23 cellular contexts compared by ENCODE assay signal in genomic region chr5:87069311-87069710, GRCh38.
"Had no signal": no experiment of that assay in that cellular context is flagged by ENCODE, and none has a peak within 500 bp of the region (broad histone marks: within the 10 kb centered on the region; RNA-seq: fewer than 3 reads in every experiment).

No MANE protein-coding gene starts in this region.

- H3K4me1 ChIP-seq: ascending aorta, body of pancreas had no signal

- H3K4me3 ChIP-seq: ascending aorta, body of pancreas, MG63, SK-N-MC had no signal

- H3K4me3 Mint-ChIP-seq: activated CD4-positive, alpha-beta memory T cell treated with anti-CD3 and anti-CD28 coated beads, Interleukin-2, amount 10 ng/mL, durations not matched to agents 7 days and 5 days; activated naive CD8-positive, alpha-beta T cell treated with anti-CD3 and anti-CD28 coated beads, Interleukin-2, amount 50 U/mL, for 24 hours; T-cell had no signal

- H3K27ac ChIP-seq: ascending aorta, body of pancreas, KMS-11, SK-N-MC, VCaP had no signal

- H3K36me3 ChIP-seq: ascending aorta, MG63 had no signal

- H3K9me3 Mint-ChIP-seq: activated CD4-positive, alpha-beta memory T cell treated with anti-CD3 and anti-CD28 coated beads, Interleukin-2, amount 10 ng/mL, durations not matched to agents 7 days and 5 days; activated naive CD4-positive, alpha-beta T cell treated with anti-CD3 and anti-CD28 coated beads, Interleukin-2, amount 50 U/mL, for 72 hours; activated naive CD8-positive, alpha-beta T cell treated with anti-CD3 and anti-CD28 coated beads, Interleukin-2, amount 50 U/mL, for 24 hours; T-cell had no signal

- H3K36me3 Mint-ChIP-seq: activated naive CD4-positive, alpha-beta T cell treated with anti-CD3 and anti-CD28 coated beads, Interleukin-2, amount 50 U/mL, for 72 hours; T-cell had no signal

- H3K27me3 ChIP-seq: ascending aorta, body of pancreas, MG63 had no signal

- H3K4me2 ChIP-seq: KMS-11 had no signal

- DNase-seq: activated CD4-positive, alpha-beta memory T cell treated with anti-CD3 and anti-CD28 coated beads, Interleukin-2, amount 10 ng/mL, durations not matched to agents 7 days and 5 days; activated CD4-positive, alpha-beta T cell treated with anti-CD3 and anti-CD28 coated beads, Interleukin-2, amount 50 U/mL, for 1 hour; activated CD4-positive, CD25-positive, alpha-beta regulatory T cell; activated CD8-positive, alpha-beta memory T cell treated with anti-CD3 and anti-CD28 coated beads, Interleukin-2, amount 50 U/mL, for 48 hours; activated effector memory CD4-positive, alpha-beta T cell treated with Interleukin-2 at 50 U/mL for 16 hours; activated naive CD4-positive, alpha-beta T cell treated with Interleukin-2 at 50 U/mL for 16 hours; activated naive CD8-positive, alpha-beta T cell treated with anti-CD3 and anti-CD28 coated beads, Interleukin-2, amount 50 U/mL, for 24 hours; activated T-cell treated with anti-CD3 and anti-CD28 coated beads, Interleukin-2, amount 50 U/mL, for 1 hour; NCI-H1105 treated with DMSO at 0.1 percent for 48 hours; NCI-H1436 treated with DMSO at 0.1 percent for 48 hours; NCI-H187; NCI-H2081; NCI-H510A treated with DMSO at 0.1 percent for 48 hours had no signal

- H3K9ac ChIP-seq: KMS-11 had no signal

- H3K9me3 ChIP-seq: ascending aorta, body of pancreas, MG63 had no signal

- ATAC-seq: activated naive CD4-positive, alpha-beta T cell treated with anti-CD3 and anti-CD28 coated beads, Interleukin-2, amount 50 U/mL, for 72 hours; activated naive CD8-positive, alpha-beta T cell treated with anti-CD3 and anti-CD28 coated beads, Interleukin-2, amount 50 U/mL, for 24 hours; body of pancreas; Panc1; T-cell had no signal

- H3K27me3 Mint-ChIP-seq: activated CD4-positive, alpha-beta memory T cell treated with anti-CD3 and anti-CD28 coated beads, Interleukin-2, amount 10 ng/mL, durations not matched to agents 7 days and 5 days; activated naive CD8-positive, alpha-beta T cell treated with anti-CD3 and anti-CD28 coated beads, Interleukin-2, amount 50 U/mL, for 24 hours; T-cell had no signal

- FAIRE-seq: bronchial epithelial cell had no signal

- H3K27ac Mint-ChIP-seq: activated CD4-positive, alpha-beta memory T cell treated with anti-CD3 and anti-CD28 coated beads, Interleukin-2, amount 10 ng/mL, durations not matched to agents 7 days and 5 days; activated naive CD4-positive, alpha-beta T cell treated with anti-CD3 and anti-CD28 coated beads, Interleukin-2, amount 50 U/mL, for 72 hours; activated naive CD8-positive, alpha-beta T cell treated with anti-CD3 and anti-CD28 coated beads, Interleukin-2, amount 50 U/mL, for 24 hours had no signal
